8 cellular contexts compared by ENCODE assay signal in genomic region chr10:12042409-12042796, GRCh38. TPM values are rescaled to one million over a fixed set of nuclear protein-coding genes. Genes with fewer than 3 reads are reported as not detected.
DNase-seq lines count a peak whose midpoint lies in the region; ATAC-seq and TF ChIP-seq lines count a peak whose summit lies in the region.

No MANE protein-coding gene starts in this region.

- TF ChIP-seq CTCF in cardiac fibroblast (IDR thresholded peaks at IDR 0.05; ENCODE audit: low read depth, low read length) (no peak), lower leg skin (IDR thresholded peaks at IDR 0.05) (no peak)

- 0 to 7% methylated on average over 5 to 11 of the region's 31 CpGs for WGBS in lower leg skin, 2 donors

- ATAC-seq in GM18498 (IDR thresholded peaks at IDR 0.05; ENCODE audit: unreplicated experiment) (peak; percentile 10), HG02943 (IDR thresholded peaks at IDR 0.05; ENCODE audit: low read depth, unreplicated experiment) (peak; percentile 4)

- intact Hi-C loops in lower leg skin (cut with DNase I; ENCODE audit: low total_unique reads): no loop called here

- TF ChIP-seq POLR2A in lower leg skin (IDR thresholded peaks at IDR 0.05): no peak

- H3K4me3 ChIP-seq in cardiac fibroblast (replicated peaks in 1 of 2; ENCODE audit: low read depth in 2 of 2, low read length in 2 of 2) (peak overlapping the region; percentile 98 to 99), lower leg skin (ENCODE audit: low read depth, poor library complexity, severe bottlenecking) (peak overlapping the region; percentile 100)

- DNase-seq in T-helper 2 cell (peak; percentile 19 to 55 (median 41)), cardiac fibroblast (ENCODE audit: low read depth in 2 of 2) (peak in 1 of 2 donors; percentile 29), lower leg skin (ENCODE audit: low spot score in 2 of 2) (peak; percentile 36 to 92), DMS153 (lab: John Stamatoyannopoulos, UW) (no peak), kidney glomerular epithelial cell (lab: John Stamatoyannopoulos, UW) (no peak)
- DNase-seq in stimulated activated CD8-positive, alpha-beta memory T cell treated with anti-CD3 and anti-CD28 coated beads, Interleukin-15, amount 100 ng/mL, for 24 hours (ENCODE audit: low read depth): peak; percentile 21

RNA-seq across cellular contexts. Expression of gene UPF2, which starts 0.2 kb away (rescaled TPM):
- 10 to 100 TPM; 20.6 to 24.8 (median 21.9) TPM for total RNA-seq in lower leg skin

RNA-seq across cellular contexts. Expression of gene DHTKD1, which starts 26.4 kb away (rescaled TPM):
- total RNA-seq in lower leg skin: 10 to 100 TPM in 3 of 4 donors, 1 to 10 TPM in 1; 9.7 to 18.7 (median 13.1) TPM

Comparison
In these comparisons a context has a peak if more than half of its experiments do, and no peak if none do; other contexts are left out.
1. DNase-seq: peak in T-helper 2 cell (5 of 5), lower leg skin (2 of 2) and stimulated activated CD8-positive, alpha-beta memory T cell treated with anti-CD3 and anti-CD28 coated beads, Interleukin-15, amount 100 ng/mL, for 24 hours (single experiment); none in DMS153 (single experiment) and kidney glomerular epithelial cell (single experiment).